Comparison of ENCODE assay signal across 10 cellular contexts in the genomic region with DNA sequence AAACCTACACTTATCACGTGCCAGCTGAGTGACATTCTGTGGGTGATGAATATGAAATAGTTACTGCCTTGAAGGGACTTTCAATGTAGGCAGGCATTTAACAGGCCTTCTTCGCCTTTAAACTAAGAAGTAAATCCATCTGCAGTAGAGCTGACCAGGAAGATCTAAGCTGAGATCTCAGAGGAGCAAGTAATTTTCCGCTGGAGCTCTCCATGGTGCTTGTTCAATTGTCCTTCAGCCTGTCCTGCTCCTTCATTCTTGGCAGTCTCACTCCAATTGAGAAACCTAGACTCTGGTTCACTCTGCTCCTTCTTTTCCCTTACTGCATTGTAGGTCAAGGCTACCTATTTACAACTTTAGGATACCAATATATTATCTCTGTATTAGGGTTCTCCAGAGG.
A peak's percentile ranks its signal among the peaks of the same experiment; 100 is the strongest.
DNase-seq lines count a peak whose midpoint lies in the region; ATAC-seq and TF ChIP-seq lines count a peak whose summit lies in the region.
"Had no signal": no experiment of that assay in that cellular context is flagged by ENCODE, and none has a peak within 500 bp of the region (broad histone marks: within the 10 kb centered on the region; RNA-seq: fewer than 3 reads in every experiment).

No MANE protein-coding gene starts in this region.

- no peak overlapping the region for H3K27ac Mint-ChIP-seq in T-helper 2 cell treated with Interferon-gamma antibody and Interleukin-4, amounts not matched to agents 5 μg/mL and 100 μg/mL, for 36 hours

- H3K9ac ChIP-seq in MM.1S (ENCODE audit: low read length) (no peak overlapping the region), mammary epithelial cell (ENCODE audit: insufficient read depth, low read length) (no peak overlapping the region)

- H2AFZ ChIP-seq in MM.1S (ENCODE audit: low read length), result no peak overlapping the region
- no peak overlapping the region for H2AFZ ChIP-seq in mammary epithelial cell (ENCODE audit: low read depth, low read length)

- H3K36me3 ChIP-seq in MM.1S (replicated peaks; ENCODE audit: insufficient read depth, low read length) (no peaks in the 10 kb centered on the region), mammary epithelial cell (ENCODE audit: insufficient read depth, low read length) (no peaks in the 10 kb centered on the region), lung (ENCODE audit: control insufficient read depth in 2 of 2, insufficient read depth in 2 of 2, low read length in 2 of 2) (no peaks in the 10 kb centered on the region), stomach (no peaks in the 10 kb centered on the region)
- H3K36me3 ChIP-seq: ascending aorta had no signal

- TF ChIP-seq EP300 in stomach (IDR thresholded peaks at IDR 0.05), result no peak

- peak; percentile 73 for DNase-seq in EH (ENCODE audit: low read depth)
- peak; percentile 47 for DNase-seq in MM.1S
- peak; percentile 19 for DNase-seq in mammary epithelial cell
- DNase-seq in lung (ENCODE audit: low spot score), result peak; percentile 33
- DNase-seq in T-helper 2 cell treated with Interferon-gamma antibody and Interleukin-4, amounts not matched to agents 5 μg/mL and 100 μg/mL, for 36 hours (ENCODE audit: low spot score), result no peak
- no peak for DNase-seq in stomach
- no peak for DNase-seq in SHP77 (lab: John Stamatoyannopoulos, UW)
- no peak for DNase-seq in NCI-H1048 (lab: John Stamatoyannopoulos, UW)
- DNase-seq: DMS153 had no signal

- H3K4me3 ChIP-seq in MM.1S (ENCODE audit: low read length), result no peak overlapping the region
- no peak overlapping the region for H3K4me3 ChIP-seq in mammary epithelial cell (replicated peaks in 1 of 3; ENCODE audit: insufficient read depth in 1 of 3, low read depth in 2 of 3, low read length in 3 of 3)
- H3K4me3 ChIP-seq in lung, result no peak overlapping the region
- H3K4me3 ChIP-seq in stomach, result no peak overlapping the region
- H3K4me3 ChIP-seq: ascending aorta had no signal

- BruUV-seq in mammary epithelial cell (replicated peaks; lab: Mats Ljungman, UMichigan), result no TSS peak

- WGBS in mammary epithelial cell (ENCODE audit: low coverage, missing lambda C conversion rate), result 94% methylated on average over 3 of the region's 3 CpGs
- whole genome bisulfite sequencing in lung, 2 donors, result 87 to 93% methylated on average over 3 of the region's 3 CpGs
- 69 to 84% (median 76%) methylated on average over 3 of the region's 3 CpGs for WGBS in stomach, 5 donors

- H3K4me2 ChIP-seq in MM.1S (ENCODE audit: low read depth, low read length) (no peak overlapping the region), mammary epithelial cell (ENCODE audit: insufficient read depth, low read depth, low read length) (no peak overlapping the region)

- H3K9me3 ChIP-seq in MM.1S (replicated peaks; ENCODE audit: insufficient read depth, low read length), result no peaks in the 10 kb centered on the region
- no peaks in the 10 kb centered on the region for H3K9me3 ChIP-seq in mammary epithelial cell (replicated peaks; ENCODE audit: insufficient read depth, low read length)
- no peaks in the 10 kb centered on the region for H3K9me3 ChIP-seq in lung (ENCODE audit: control insufficient read depth in 2 of 2, insufficient read depth in 1 of 2, low read length in 1 of 2)
- H3K9me3 ChIP-seq in stomach, result no peaks in the 10 kb centered on the region
- H3K9me3 ChIP-seq: ascending aorta had no signal

- H3K79me2 ChIP-seq in MM.1S (ENCODE audit: low read length) (no peaks in the 10 kb centered on the region), mammary epithelial cell (ENCODE audit: insufficient read depth, low read length) (no peaks in the 10 kb centered on the region)

- H3K27me3 ChIP-seq in MM.1S (replicated peaks; ENCODE audit: insufficient read depth, low read length) (no peaks in the 10 kb centered on the region), mammary epithelial cell (ENCODE audit: insufficient read depth, low read length) (no peaks in the 10 kb centered on the region), lung (ENCODE audit: control insufficient read depth, insufficient read depth) (no peaks in the 10 kb centered on the region), stomach (no peaks in the 10 kb centered on the region)
- H3K27me3 ChIP-seq: ascending aorta had no signal

- no peaks in the 10 kb centered on the region for H3K4me1 Mint-ChIP-seq in T-helper 2 cell treated with Interferon-gamma antibody and Interleukin-4, amounts not matched to agents 5 μg/mL and 100 μg/mL, for 36 hours (ENCODE audit: low read depth)

- intact Hi-C loops in mammary epithelial cell (cut with micrococcal nuclease), result no loop called here
- intact Hi-C loops in stomach (cut with DNase I; ENCODE audit: low total_unique reads), result no loop called here

- no peak overlapping the region for H3K4me3 Mint-ChIP-seq in T-helper 2 cell treated with Interferon-gamma antibody and Interleukin-4, amounts not matched to agents 5 μg/mL and 100 μg/mL, for 36 hours

- ATAC-seq in lung (ENCODE audit: insufficient read depth, low FRiP score), result no peak

- H3K27ac ChIP-seq in MM.1S (ENCODE audit: low read length) (no peak overlapping the region), mammary epithelial cell (ENCODE audit: insufficient read depth, low read depth, low read length) (no peak overlapping the region), lung (ENCODE audit: low read depth in 1 of 2, low read length in 1 of 2) (no peak overlapping the region), stomach (no peak overlapping the region)
- H3K27ac ChIP-seq: ascending aorta had no signal

- no peaks in the 10 kb centered on the region for H3K9me3 Mint-ChIP-seq in T-helper 2 cell treated with Interferon-gamma antibody and Interleukin-4, amounts not matched to agents 5 μg/mL and 100 μg/mL, for 36 hours

- no peaks in the 10 kb centered on the region for H3K4me1 ChIP-seq in MM.1S (ENCODE audit: low read length)
- H3K4me1 ChIP-seq in mammary epithelial cell (ENCODE audit: insufficient read depth, low read length), result no peaks in the 10 kb centered on the region
- H3K4me1 ChIP-seq in lung (ENCODE audit: control insufficient read depth in 2 of 2, insufficient read depth in 2 of 2, low read length in 2 of 2), result no peaks in the 10 kb centered on the region
- H3K4me1 ChIP-seq in stomach, result no peaks in the 10 kb centered on the region

- H3K27me3 Mint-ChIP-seq in T-helper 2 cell treated with Interferon-gamma antibody and Interleukin-4, amounts not matched to agents 5 μg/mL and 100 μg/mL, for 36 hours (ENCODE audit: low read depth), result no peaks in the 10 kb centered on the region

- H4K20me1 ChIP-seq in MM.1S (ENCODE audit: insufficient read depth, low read length), result no peaks in the 10 kb centered on the region
- H4K20me1 ChIP-seq in mammary epithelial cell (ENCODE audit: insufficient read depth, low read length), result no peaks in the 10 kb centered on the region

- in situ Hi-C loops in mammary epithelial cell (cut with MboI; ENCODE audit: low sequenced_read_pairs in 2 of 2), result no loop called here

- CTCF ChIA-PET in mammary epithelial cell (lab: Charles Lee; ENCODE audit: low non-redundant PET), result no interaction called here

- TF ChIP-seq POLR2A in stomach (IDR thresholded peaks at IDR 0.05), result no peak

- H3K36me3 Mint-ChIP-seq in T-helper 2 cell treated with Interferon-gamma antibody and Interleukin-4, amounts not matched to agents 5 μg/mL and 100 μg/mL, for 36 hours (ENCODE audit: low read depth), result no peaks in the 10 kb centered on the region

- H3F3A ChIP-seq in MM.1S (ENCODE audit: insufficient read depth, low read length), result no peaks in the 10 kb centered on the region

- no peak for TF ChIP-seq CTCF in MM.1S (IDR thresholded peaks at IDR 0.05; ENCODE audit: low read length)
- TF ChIP-seq CTCF in mammary epithelial cell (conservative IDR thresholded peaks at IDR 0.05 in 1 of 2, IDR thresholded peaks at IDR 0.05 in 1 of 2; ENCODE audit: extremely low read depth in 1 of 2, insufficient read depth in 1 of 2, low read depth in 1 of 2, low read length in 2 of 2), result no peak
- no peak for TF ChIP-seq CTCF in lung (IDR thresholded peaks at IDR 0.05; ENCODE audit: control extremely low read depth, extremely low read depth)
- no peak for TF ChIP-seq CTCF in stomach (IDR thresholded peaks at IDR 0.05)

- dilution Hi-C loops in mammary epithelial cell (cut with HindIII; ENCODE audit: low sequenced_read_pairs), result no loop called here

- no peaks in the 10 kb centered on the region for H3K9me2 ChIP-seq in MM.1S (replicated peaks; ENCODE audit: insufficient read depth, low read length)

Comparison
In these comparisons a context has a peak if more than half of its experiments do, and no peak if none do; other contexts are left out.
1. DNase-seq: peak in EH (single experiment), MM.1S (single experiment), mammary epithelial cell (single experiment) and lung (single experiment); none in T-helper 2 cell treated with Interferon-gamma antibody and Interleukin-4, amounts not matched to agents 5 μg/mL and 100 μg/mL, for 36 hours (single experiment), stomach (single experiment), SHP77 (0 of 2) and NCI-H1048 (single experiment).